In the genomic region with DNA sequence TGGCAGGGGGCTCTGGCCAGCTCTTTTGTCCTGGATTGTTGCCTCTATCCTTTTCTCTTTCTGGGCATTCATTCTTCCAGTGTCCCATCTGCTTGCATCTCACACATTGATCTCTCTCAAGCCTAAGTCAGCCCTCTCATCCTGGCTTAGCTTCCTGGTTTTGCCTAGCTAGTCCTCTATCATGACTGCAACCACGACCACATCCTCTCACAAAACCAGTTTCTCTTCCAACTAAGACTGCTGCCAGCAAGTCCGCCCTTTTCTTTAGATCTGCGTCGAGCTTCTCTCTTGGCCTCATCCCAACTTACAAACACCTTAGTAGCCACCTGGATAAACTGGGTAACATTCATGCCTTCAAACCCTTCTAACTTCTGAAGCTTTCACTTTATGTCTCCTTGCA, we compare ENCODE assay signal across 17 cellular contexts.
DNase-seq lines count a peak whose midpoint lies in the region; ATAC-seq and TF ChIP-seq lines count a peak whose summit lies in the region.
"Had no signal": no experiment of that assay in that cellular context is flagged by ENCODE, and none has a peak within 500 bp of the region (broad histone marks: within the 10 kb centered on the region; RNA-seq: fewer than 3 reads in every experiment).

No MANE protein-coding gene starts in this region.

- H3K27me3 ChIP-seq in heart left ventricle = no peaks in the 10 kb centered on the region

- H3K27ac ChIP-seq in heart left ventricle = no peak overlapping the region
- H3K27ac ChIP-seq: A549, KMS-11, skin epidermis had no signal

- H3K27me3 Mint-ChIP-seq in activated CD4-positive, alpha-beta T cell treated with anti-CD3 and anti-CD28 coated beads for 36 hours = no peaks in the 10 kb centered on the region

- H3K9me3 ChIP-seq in heart left ventricle = no peaks in the 10 kb centered on the region
- H3K9me3 ChIP-seq: A549, mucosa of descending colon had no signal

- no peak for TF ChIP-seq POLR2A in heart left ventricle (IDR thresholded peaks at IDR 0.05)

- H3K4me3 ChIP-seq in heart left ventricle = no peak overlapping the region
- H3K4me3 ChIP-seq: A549, mucosa of descending colon, skin epidermis had no signal

- no peaks in the 10 kb centered on the region for H3K36me3 Mint-ChIP-seq in activated CD4-positive, alpha-beta T cell treated with anti-CD3 and anti-CD28 coated beads for 36 hours (ENCODE audit: low read depth)
- H3K36me3 Mint-ChIP-seq: T-cell had no signal

- H3K4me1 Mint-ChIP-seq in activated CD4-positive, alpha-beta T cell treated with anti-CD3 and anti-CD28 coated beads for 36 hours = peaks cover 8% of the 10 kb centered on the region

- CTCF ChIA-PET in activated CD4-positive, alpha-beta T cell treated with anti-CD3 and anti-CD28 coated beads for 36 hours (lab: Charles Lee) = no interaction called here

- POLR2A ChIA-PET in activated CD4-positive, alpha-beta T cell treated with anti-CD3 and anti-CD28 coated beads for 36 hours (lab: Charles Lee) = interaction anchor here (0.6 kb wide), 1 partner anchor 107 kb away, joined by 4 read pairs; no protein-coding TSS in a partner anchor

- no peak overlapping the region for H3K27ac Mint-ChIP-seq in activated CD4-positive, alpha-beta T cell treated with anti-CD3 and anti-CD28 coated beads for 36 hours
- H3K27ac Mint-ChIP-seq: T-cell had no signal

- no peak overlapping the region for H3K4me3 Mint-ChIP-seq in activated CD4-positive, alpha-beta T cell treated with anti-CD3 and anti-CD28 coated beads for 36 hours
- H3K4me3 Mint-ChIP-seq: T-cell had no signal

- H3K36me3 ChIP-seq in heart left ventricle = no peaks in the 10 kb centered on the region

- peak; percentile 12 for DNase-seq in activated CD4-positive, alpha-beta T cell treated with anti-CD3 and anti-CD28 coated beads for 36 hours
- DNase-seq in activated CD4-positive, alpha-beta T cell treated with anti-CD3 and anti-CD28 coated beads, Interleukin-2, amount 50 U/mL, for 4 hours = no peak
- peak; percentile 30 for DNase-seq in kidney tubule cell (ENCODE audit: low spot score)
- no peak for DNase-seq in DMS153 (lab: John Stamatoyannopoulos, UW)
- DNase-seq in NCI-H345 (lab: John Stamatoyannopoulos, UW) = no peak
- no peak for DNase-seq in heart left ventricle
- DNase-seq: activated T-cell treated with anti-CD3 and anti-CD28 coated beads, Interleukin-2, amount 50 U/mL, for 48 hours; cerebellar nuclear complex; GF-D8; mucosa of descending colon; NCI-H510A treated with DMSO at 0.1 percent for 48 hours; T-cell had no signal

- WGBS in heart left ventricle, 4 donors = 74 to 83% (median 80%) methylated on average over 4 of the region's 4 CpGs

- intact Hi-C loops in activated CD4-positive, alpha-beta T cell treated with anti-CD3 and anti-CD28 coated beads for 36 hours (cut with DNase I, micrococcal nuclease) = no loop called here
- intact Hi-C loops in heart left ventricle (cut with DNase I) = no loop called here

- no peaks in the 10 kb centered on the region for H3K4me1 ChIP-seq in heart left ventricle
- H3K4me1 ChIP-seq: A549 had no signal

- no peak for TF ChIP-seq CTCF in heart left ventricle (IDR thresholded peaks at IDR 0.05)

- no peaks in the 10 kb centered on the region for H3K9me3 Mint-ChIP-seq in activated CD4-positive, alpha-beta T cell treated with anti-CD3 and anti-CD28 coated beads for 36 hours (ENCODE audit: low read depth)
- H3K9me3 Mint-ChIP-seq: T-cell had no signal

- ATAC-seq in activated CD4-positive, alpha-beta T cell treated with anti-CD3 and anti-CD28 coated beads for 36 hours = peak; percentile 55
- peak; percentile 94 for ATAC-seq in GM21619 (IDR thresholded peaks at IDR 0.05; ENCODE audit: unreplicated experiment)
- peak; percentile 83 for ATAC-seq in HG03565 (IDR thresholded peaks at IDR 0.05; ENCODE audit: unreplicated experiment)
- ATAC-seq in heart left ventricle = no peak
- ATAC-seq: A549, mucosa of descending colon, T-cell had no signal

Comparison
In these comparisons a context has a peak if more than half of its experiments do, and no peak if none do; other contexts are left out.
1. DNase-seq: peak in activated CD4-positive, alpha-beta T cell treated with anti-CD3 and anti-CD28 coated beads for 36 hours (single experiment) and kidney tubule cell (single experiment); none in activated CD4-positive, alpha-beta T cell treated with anti-CD3 and anti-CD28 coated beads, Interleukin-2, amount 50 U/mL, for 4 hours (0 of 2), DMS153 (single experiment), NCI-H345 (single experiment) and heart left ventricle (0 of 5).
2. ATAC-seq: peak in activated CD4-positive, alpha-beta T cell treated with anti-CD3 and anti-CD28 coated beads for 36 hours (single experiment), GM21619 (single experiment) and HG03565 (single experiment); none in heart left ventricle (0 of 4).